In genomic region chr5:673837-674629, GRCh38 we compare ENCODE assay signal across 12 cellular contexts. TPM values are rescaled to one million over a fixed set of nuclear protein-coding genes. Genes with fewer than 3 reads are reported as not detected.
DNase-seq lines count a peak whose midpoint lies in the region; ATAC-seq and TF ChIP-seq lines count a peak whose summit lies in the region.
"Had no signal": no experiment of that assay in that cellular context is flagged by ENCODE, and none has a peak within 500 bp of the region (broad histone marks: within the 10 kb centered on the region; RNA-seq: fewer than 3 reads in every experiment).

No MANE protein-coding gene starts in this region.

- peak overlapping the region; percentile 95 for H2AK5ac ChIP-seq in neuronal stem cell (ENCODE audit: low read depth, low read length)

- peak; percentile 11 for DNase-seq in natural killer cell
- DNase-seq in natural killer cell treated with Interleukin-12 subunit alpha and Interleukin-12 subunit beta and Interleukin-15 and Interleukin-18, amount 100 ng/mL, for 72 hours (ENCODE audit: low spot score), result no peak
- DNase-seq in esophagus muscularis mucosa (ENCODE audit: extremely low spot score), result no peak
- DNase-seq in neuronal stem cell (ENCODE audit: low spot score), result no peak
- no peak for DNase-seq in EL
- DNase-seq in HEK293T (ENCODE audit: extremely low spot score), result no peak
- DNase-seq in NCI-H2171 treated with DMSO at 0.1 percent for 48 hours (lab: John Stamatoyannopoulos, UW), result no peak
- DNase-seq: cerebellar nuclear complex, NCI-H1436 treated with DMSO at 0.1 percent for 48 hours had no signal

- H3K23ac ChIP-seq in neuronal stem cell (ENCODE audit: low read depth, low read length, poor library complexity), result peak overlapping the region; percentile 80

- no peak overlapping the region for H3K27ac Mint-ChIP-seq in natural killer cell
- no peak overlapping the region for H3K27ac Mint-ChIP-seq in natural killer cell treated with Interleukin-12 subunit alpha and Interleukin-12 subunit beta and Interleukin-15 and Interleukin-18, amount 100 ng/mL, for 72 hours
- H3K27ac Mint-ChIP-seq: activated T-helper 1 cell treated with anti-CD3 and anti-CD28 coated beads, Interleukin-12 subunit alpha, Interleukin-12 subunit beta, Interleukin-2, Interleukin-4 antibody, amounts not matched to agents 30 ng/mL and 10 ng/mL and 1 ng/mL, durations not matched to agents 14 hours and 24 hours and 36 hours had no signal

- H3K4me3 ChIP-seq in esophagus muscularis mucosa, result peak overlapping the region in 2 of 4 donors; percentile 4 to 11
- no peak overlapping the region for H3K4me3 ChIP-seq in neuronal stem cell (ENCODE audit: low read length in 2 of 2)
- H3K4me3 ChIP-seq: BLaER1 had no signal

- H4K8ac ChIP-seq in neuronal stem cell (ENCODE audit: low read depth, low read length), result peak overlapping the region; percentile 87

- intact Hi-C loops in natural killer cell (cut with micrococcal nuclease) (loop anchor here (2.0 kb wide), 1 partner anchor 229 kb away; no protein-coding TSS in a partner anchor), esophagus muscularis mucosa (cut with DNase I) (loop anchor here (5.0 to 10.0 kb wide), 2 partner anchors 91 to 228 kb away; no protein-coding TSS in a partner anchor)

- H3K4me1 ChIP-seq in esophagus muscularis mucosa, result peaks cover 44 to 89% (median 88%) of the 10 kb centered on the region in 4 donors
- H3K4me1 ChIP-seq in neuronal stem cell (ENCODE audit: control insufficient read depth in 2 of 2, insufficient read depth in 1 of 2, low read depth in 1 of 2, low read length in 2 of 2), result peaks cover 20 to 30% of the 10 kb centered on the region in 2 donors

- 23% methylated on average over 10 of the region's 27 CpGs for WGBS in esophagus muscularis mucosa
- no CpG with 5 or more reads among the region's 27 CpGs for WGBS in neuronal stem cell (ENCODE audit: extremely low coverage in 2 of 2, insufficient read length in 2 of 2, insufficient replicate concordance in 1 of 2), 2 donors

- TF ChIP-seq EP300 in esophagus muscularis mucosa (IDR thresholded peaks at IDR 0.05), result no peak

- H2AFZ ChIP-seq in neuronal stem cell (ENCODE audit: low read length), result no peak overlapping the region

- ATAC-seq in natural killer cell (no peak), GM18517 (IDR thresholded peaks at IDR 0.05; ENCODE audit: unreplicated experiment) (no peak)
- no peak for ATAC-seq in natural killer cell treated with Interleukin-12 subunit alpha and Interleukin-12 subunit beta and Interleukin-15 and Interleukin-18, amount 100 ng/mL, for 72 hours

- CTCF ChIA-PET in HEK293T (lab: Yijun Ruan, JAX), result no interaction called here

- peak overlapping the region; percentile 85 for H3K4ac ChIP-seq in neuronal stem cell (ENCODE audit: low read length)

- H3K4me2 ChIP-seq in neuronal stem cell (ENCODE audit: insufficient read depth, low read length, poor library complexity, severe bottlenecking), result no peak overlapping the region

- no peaks in the 10 kb centered on the region for H3K9me3 Mint-ChIP-seq in natural killer cell
- no peaks in the 10 kb centered on the region for H3K9me3 Mint-ChIP-seq in natural killer cell treated with Interleukin-12 subunit alpha and Interleukin-12 subunit beta and Interleukin-15 and Interleukin-18, amount 100 ng/mL, for 72 hours
- H3K9me3 Mint-ChIP-seq: activated T-helper 1 cell treated with anti-CD3 and anti-CD28 coated beads, Interleukin-12 subunit alpha, Interleukin-12 subunit beta, Interleukin-2, Interleukin-4 antibody, amounts not matched to agents 30 ng/mL and 10 ng/mL and 1 ng/mL, durations not matched to agents 14 hours and 24 hours and 36 hours had no signal

- peak overlapping the region; percentile 94 for H2BK15ac ChIP-seq in neuronal stem cell (ENCODE audit: low read length)

- no peaks in the 10 kb centered on the region for H3K36me3 Mint-ChIP-seq in natural killer cell
- no peaks in the 10 kb centered on the region for H3K36me3 Mint-ChIP-seq in natural killer cell treated with Interleukin-12 subunit alpha and Interleukin-12 subunit beta and Interleukin-15 and Interleukin-18, amount 100 ng/mL, for 72 hours

- TF ChIP-seq POLR2A in esophagus muscularis mucosa (IDR thresholded peaks at IDR 0.05; ENCODE audit: low read depth), result no peak

- H3K27me3 ChIP-seq in esophagus muscularis mucosa (no peaks in the 10 kb centered on the region), neuronal stem cell (ENCODE audit: control insufficient read depth in 3 of 3, insufficient read depth in 3 of 3, low read depth in 1 of 3, low read length in 3 of 3) (peaks cover 0 to 2% (median 0%) of the 10 kb centered on the region in 3 experiments)

- H2BK12ac ChIP-seq in neuronal stem cell (ENCODE audit: low read length), result no peak overlapping the region

- H3K79me1 ChIP-seq in neuronal stem cell (ENCODE audit: low read depth, low read length), result no peaks in the 10 kb centered on the region

- H3K14ac ChIP-seq in neuronal stem cell (ENCODE audit: low read length), result peak overlapping the region; percentile 97

- H3K9me3 ChIP-seq in esophagus muscularis mucosa (no peaks in the 10 kb centered on the region), neuronal stem cell (replicated peaks in 1 of 2; ENCODE audit: control insufficient read depth in 2 of 2, insufficient read depth in 1 of 2, low read depth in 1 of 2, low read length in 2 of 2) (peaks cover 0 to 2% of the 10 kb centered on the region in 2 donors)
- H3K9me3 ChIP-seq: BLaER1 had no signal

- H3K27ac ChIP-seq in esophagus muscularis mucosa (replicated peaks in 1 of 4) (peak overlapping the region; percentile 75 to 81 (median 76)), neuronal stem cell (replicated peaks; ENCODE audit: low read length) (no peak overlapping the region)
- H3K27ac ChIP-seq: BLaER1 had no signal

- H2BK120ac ChIP-seq in neuronal stem cell (ENCODE audit: low read depth, low read length), result peak overlapping the region; percentile 94

- H4K91ac ChIP-seq in neuronal stem cell (ENCODE audit: low read depth, low read length, poor library complexity), result peak overlapping the region; percentile 5

- peak overlapping the region; percentile 93 for H3K18ac ChIP-seq in neuronal stem cell (ENCODE audit: low read length)

- H2BK5ac ChIP-seq in neuronal stem cell (ENCODE audit: low read length), result peak overlapping the region; percentile 19

- H3K4me3 Mint-ChIP-seq in natural killer cell, result no peak overlapping the region
- H3K4me3 Mint-ChIP-seq in natural killer cell treated with Interleukin-12 subunit alpha and Interleukin-12 subunit beta and Interleukin-15 and Interleukin-18, amount 100 ng/mL, for 72 hours, result no peak overlapping the region
- H3K4me3 Mint-ChIP-seq: activated T-helper 1 cell treated with anti-CD3 and anti-CD28 coated beads, Interleukin-12 subunit alpha, Interleukin-12 subunit beta, Interleukin-2, Interleukin-4 antibody, amounts not matched to agents 30 ng/mL and 10 ng/mL and 1 ng/mL, durations not matched to agents 14 hours and 24 hours and 36 hours had no signal

- TF ChIP-seq CTCF in natural killer cell (IDR thresholded peaks at IDR 0.05) (no peak), esophagus muscularis mucosa (IDR thresholded peaks at IDR 0.05) (peak in 1 of 3 experiments; percentile 13)

- peaks cover 0 to 16% (median 0%) of the 10 kb centered on the region in 4 donors for H3K36me3 ChIP-seq in esophagus muscularis mucosa
- H3K36me3 ChIP-seq in neuronal stem cell (replicated peaks in 1 of 2; ENCODE audit: control insufficient read depth in 2 of 2, insufficient read depth in 2 of 2, low read length in 2 of 2), result no peaks in the 10 kb centered on the region

- H3K9ac ChIP-seq in neuronal stem cell (ENCODE audit: low read depth, low read length, poor library complexity), result peak overlapping the region; percentile 60
- H3K9ac ChIP-seq: BLaER1 had no signal

- H3K4me1 Mint-ChIP-seq in natural killer cell, result peaks cover 10 to 15% of the 10 kb centered on the region in 2 donors
- H3K4me1 Mint-ChIP-seq in natural killer cell treated with Interleukin-12 subunit alpha and Interleukin-12 subunit beta and Interleukin-15 and Interleukin-18, amount 100 ng/mL, for 72 hours (ENCODE audit: low read depth in 2 of 2), result peaks cover 0 to 5% of the 10 kb centered on the region in 2 donors

- H3K27me3 Mint-ChIP-seq in natural killer cell (ENCODE audit: low read depth in 2 of 2), result no peaks in the 10 kb centered on the region
- peaks cover 0 to 4% of the 10 kb centered on the region in 2 donors for H3K27me3 Mint-ChIP-seq in natural killer cell treated with Interleukin-12 subunit alpha and Interleukin-12 subunit beta and Interleukin-15 and Interleukin-18, amount 100 ng/mL, for 72 hours

- POLR2A ChIA-PET in HEK293T (lab: Yijun Ruan, JAX), result interaction anchor here (1.7 kb wide), 1 partner anchor 219 kb away, joined by 7 read pairs; the partner anchor contains the start of genes BRD9 and TRIP13

TF ChIP-seq in HEK293T, 16 proteins besides CTCF, POLR2A, EP300 and RAD21:
- TF ChIP-seq FOXM1 (IDR thresholded peaks at IDR 0.05; ENCODE audit: borderline replicate concordance) (no peak), ZNF384 (IDR thresholded peaks at IDR 0.05) (no peak), CTBP1 (IDR thresholded peaks at IDR 0.05; ENCODE audit: borderline replicate concordance) (no peak), ELF4 (IDR thresholded peaks at IDR 0.05) (no peak), NFRKB (IDR thresholded peaks at IDR 0.05) (no peak), SP1 (IDR thresholded peaks at IDR 0.05) (no peak), SUZ12 (IDR thresholded peaks at IDR 0.05) (no peak), LEF1 (IDR thresholded peaks at IDR 0.05; ENCODE audit: borderline replicate concordance) (no peak), ARNT (IDR thresholded peaks at IDR 0.05) (no peak), HDGF (IDR thresholded peaks at IDR 0.05; ENCODE audit: borderline replicate concordance) (no peak), TARDBP (IDR thresholded peaks at IDR 0.05) (no peak), FOXK2 (IDR thresholded peaks at IDR 0.05) (no peak), BHLHE40 (IDR thresholded peaks at IDR 0.05; ENCODE audit: borderline replicate concordance) (no peak)

RNA-seq across cellular contexts. Expression of gene TPPP, which starts 19.1 kb away (rescaled TPM):
- total RNA-seq in natural killer cell (1 to 10 TPM in 2 of 3 donors, under 1 TPM in 1; 0.24 to 1.3 (median 1.2) TPM), esophagus muscularis mucosa (10 to 100 TPM; 19.5 to 45.7 (median 34.5) TPM)
- total RNA-seq in natural killer cell treated with Interleukin-12 subunit alpha and Interleukin-12 subunit beta and Interleukin-15 and Interleukin-18, amount 100 ng/mL, for 72 hours, result under 1 TPM in 1 of 2 donors, not detected in 1; 0.05 TPM
- polyA plus RNA-seq in neuronal stem cell (2013, experiment 1 of 2), result 2.2 TPM
- polyA plus RNA-seq in neuronal stem cell (2013, experiment 2 of 2), result 2.1 TPM
- total RNA-seq: activated T-helper 1 cell treated with anti-CD3 and anti-CD28 coated beads, Interleukin-12 subunit alpha, Interleukin-12 subunit beta, Interleukin-2, Interleukin-4 antibody, amounts not matched to agents 30 ng/mL and 10 ng/mL and 1 ng/mL, durations not matched to agents 14 hours and 24 hours and 36 hours had no signal

Comparison
In these comparisons a context has a peak if more than half of its experiments do, and no peak if none do; other contexts are left out.
1. RNA of gene TPPP, which starts 19.1 kb away (total RNA-seq): 19.5 to 45.7 TPM in esophagus muscularis mucosa; 0.24 to 1.3 TPM in natural killer cell and 0.05 TPM in natural killer cell treated with Interleukin-12 subunit alpha and Interleukin-12 subunit beta and Interleukin-15 and Interleukin-18, amount 100 ng/mL, for 72 hours; every median in the first group is over 4 times any median in the second.